In the genomic region with DNA sequence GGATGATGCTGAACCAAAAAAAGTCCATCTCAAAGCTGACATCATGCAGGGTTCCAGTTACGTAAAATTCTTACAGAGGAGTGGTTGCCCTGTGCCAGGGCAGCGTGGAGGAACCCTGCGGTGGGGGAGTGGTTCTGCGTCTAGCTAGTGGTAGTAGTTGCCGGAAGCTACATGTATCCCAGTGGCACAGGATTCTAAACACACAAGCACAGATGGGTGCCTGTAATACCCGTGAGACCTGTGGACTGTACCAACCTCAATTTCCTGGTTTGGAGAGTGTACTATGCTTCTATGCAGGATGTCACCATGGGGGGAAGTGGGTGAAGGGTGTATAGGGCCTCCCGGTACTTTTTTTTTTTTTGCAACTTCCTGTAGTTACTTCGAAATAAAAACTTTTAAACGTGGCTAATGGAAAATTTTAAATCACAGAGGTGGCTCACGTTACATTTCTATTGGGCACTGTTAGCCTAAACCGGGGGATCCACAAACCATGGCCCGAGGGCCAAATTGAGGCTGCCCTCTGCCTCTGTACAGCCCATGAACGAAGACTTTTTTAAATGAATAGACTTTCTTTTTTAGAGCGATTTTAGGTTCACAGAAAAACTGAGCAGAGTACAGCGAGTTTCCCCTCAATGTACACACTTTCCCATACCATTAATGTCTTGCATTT, we compare ENCODE assay signal across 8 cellular contexts. TPM values are rescaled to one million over a fixed set of nuclear protein-coding genes. Genes with fewer than 3 reads are reported as not detected.
DNase-seq lines count a peak whose midpoint lies in the region; ATAC-seq and TF ChIP-seq lines count a peak whose summit lies in the region.

No MANE protein-coding gene starts in this region.

- DNase-seq in GDM1 (lab: John Stamatoyannopoulos, UW), result peak; percentile 85
- peak; percentile 41 to 94 (median 86) for DNase-seq in T-cell
- DNase-seq in activated naive CD4-positive, alpha-beta T cell treated with anti-CD3 and anti-CD28 coated beads for 36 hours, result peak; percentile 92
- DNase-seq in stimulated activated CD4-positive, alpha-beta T cell treated with anti-CD3 and anti-CD28 coated beads, Interleukin-15, amount 100 ng/mL, for 24 hours, result peak; percentile 76
- DNase-seq in D341Med (ENCODE audit: low spot score), result no peak
- DNase-seq in foreskin fibroblast, result no peak
- DNase-seq in NCI-H2227 treated with DMSO at 0.1 percent for 48 hours (lab: John Stamatoyannopoulos, UW), result no peak

- no peak overlapping the region for H3K4me3 ChIP-seq in foreskin fibroblast (ENCODE audit: low read depth in 1 of 2, low read length in 2 of 2)

- H3K27me3 Mint-ChIP-seq in T-cell, result no peaks in the 10 kb centered on the region
- no peaks in the 10 kb centered on the region for H3K27me3 Mint-ChIP-seq in activated naive CD4-positive, alpha-beta T cell treated with anti-CD3 and anti-CD28 coated beads for 36 hours (ENCODE audit: low read depth)

- no peaks in the 10 kb centered on the region for H3K36me3 Mint-ChIP-seq in T-cell
- peaks cover 11% of the 10 kb centered on the region for H3K36me3 Mint-ChIP-seq in activated naive CD4-positive, alpha-beta T cell treated with anti-CD3 and anti-CD28 coated beads for 36 hours (ENCODE audit: low read depth)

- TF ChIP-seq CTCF in foreskin fibroblast (IDR thresholded peaks at IDR 0.05; ENCODE audit: low read depth, low read length), result no peak

- ATAC-seq in T-cell (replicated peaks in 1 of 4) (peak; percentile 96 to 99 (median 99)), HG03521 (IDR thresholded peaks at IDR 0.05; ENCODE audit: unreplicated experiment) (no peak)

- POLR2A ChIA-PET in T-cell (lab: Charles Lee), result interaction anchor here (0.5 to 1.0 kb wide), 5 partner anchors 14 to 268 kb away, joined by 3 to 12 read pairs (median 3); no protein-coding TSS in a partner anchor

- H3K4me3 Mint-ChIP-seq in T-cell, result peak overlapping the region; percentile 68 to 80 (median 75)
- peak overlapping the region; percentile 68 for H3K4me3 Mint-ChIP-seq in activated naive CD4-positive, alpha-beta T cell treated with anti-CD3 and anti-CD28 coated beads for 36 hours

- no peaks in the 10 kb centered on the region for H3K9me3 Mint-ChIP-seq in T-cell
- H3K9me3 Mint-ChIP-seq in activated naive CD4-positive, alpha-beta T cell treated with anti-CD3 and anti-CD28 coated beads for 36 hours, result no peaks in the 10 kb centered on the region

- CTCF ChIA-PET in T-cell (lab: Charles Lee), result interaction anchor here (0.7 to 2.2 kb wide), 7 partner anchors 8 to 296 kb away, joined by 3 to 15 read pairs (median 4); partner anchors contain the start of gene CBX4 (in 1 of the 2)
- CTCF ChIA-PET in activated naive CD4-positive, alpha-beta T cell treated with anti-CD3 and anti-CD28 coated beads for 36 hours (lab: Charles Lee), result interaction anchor here (5.1 kb wide), 1 partner anchor 10 kb away, joined by 45 read pairs; no protein-coding TSS in a partner anchor

- peak overlapping the region; percentile 95 to 99 for H3K27ac Mint-ChIP-seq in T-cell
- H3K27ac Mint-ChIP-seq in activated naive CD4-positive, alpha-beta T cell treated with anti-CD3 and anti-CD28 coated beads for 36 hours, result peak overlapping the region; percentile 97

- intact Hi-C loops in activated naive CD4-positive, alpha-beta T cell treated with anti-CD3 and anti-CD28 coated beads for 36 hours (cut with micrococcal nuclease), result loop anchor here (1.0 to 10.0 kb wide), 6 partner anchors 158 to 1222 kb away; partner anchors contain the start of genes CBX4 and CBX8

- H3K4me1 Mint-ChIP-seq in T-cell, result peaks cover 44 to 60% (median 48%) of the 10 kb centered on the region in 3 donors
- peaks cover 59% of the 10 kb centered on the region for H3K4me1 Mint-ChIP-seq in activated naive CD4-positive, alpha-beta T cell treated with anti-CD3 and anti-CD28 coated beads for 36 hours (ENCODE audit: low read depth)

RNA-seq across cellular contexts. Expression of gene TBC1D16, which starts 38.5 kb away (rescaled TPM):
- 1 to 10 TPM; 1.9 to 6.1 (median 3.4) TPM for total RNA-seq in T-cell
- total RNA-seq in activated naive CD4-positive, alpha-beta T cell treated with anti-CD3 and anti-CD28 coated beads for 36 hours, result 10 to 100 TPM; 17.0 to 19.0 TPM

RNA-seq across cellular contexts. Expression of gene CCDC40, which starts 39.3 kb away (rescaled TPM):
- total RNA-seq in T-cell, result 1 to 10 TPM in 4 of 5 donors, under 1 TPM in 1; 0.70 to 3.1 (median 1.4) TPM
- total RNA-seq in activated naive CD4-positive, alpha-beta T cell treated with anti-CD3 and anti-CD28 coated beads for 36 hours, result under 1 TPM in 1 of 2 experiments, not detected in 1; 0.32 TPM

Comparison
In these comparisons a context has a peak if more than half of its experiments do, and no peak if none do; other contexts are left out.
1. DNase-seq: peak in GDM1 (single experiment), T-cell (34 of 34), activated naive CD4-positive, alpha-beta T cell treated with anti-CD3 and anti-CD28 coated beads for 36 hours (single experiment) and stimulated activated CD4-positive, alpha-beta T cell treated with anti-CD3 and anti-CD28 coated beads, Interleukin-15, amount 100 ng/mL, for 24 hours (single experiment); none in D341Med (single experiment), foreskin fibroblast (0 of 2) and NCI-H2227 treated with DMSO at 0.1 percent for 48 hours (single experiment).